Comparison of ENCODE assay signal across 15 cellular contexts in genomic region chr20:48957053-48957481, GRCh38. TPM values are rescaled to one million over a fixed set of nuclear protein-coding genes. Genes with fewer than 3 reads are reported as not detected.
A peak's percentile ranks its signal among the peaks of the same experiment; 100 is the strongest.
DNase-seq lines count a peak whose midpoint lies in the region; TF ChIP-seq lines count a peak whose summit lies in the region.
"Had no signal": no experiment of that assay in that cellular context is flagged by ENCODE, and none has a peak within 500 bp of the region (broad histone marks: within the 10 kb centered on the region; RNA-seq: fewer than 3 reads in every experiment).

No MANE protein-coding gene starts in this region.

- H3K9ac ChIP-seq in mesendoderm (ENCODE audit: low read length): no peak overlapping the region

- H3K79me2 ChIP-seq in mesendoderm (ENCODE audit: control insufficient read depth, insufficient read depth, low read length): no peaks in the 10 kb centered on the region

- H3K4me3 ChIP-seq in BE2C (ENCODE audit: low read depth, low read length): no peak overlapping the region
- no peak overlapping the region for H3K4me3 ChIP-seq in mesendoderm (ENCODE audit: low read length)
- no peak overlapping the region for H3K4me3 ChIP-seq in tibial nerve
- H3K4me3 ChIP-seq: upper lobe of left lung had no signal

- no peak overlapping the region for H3K23ac ChIP-seq in mesendoderm (ENCODE audit: low read length)

- no peaks in the 10 kb centered on the region for H3K79me1 ChIP-seq in mesendoderm (ENCODE audit: low read length)

- H3K36me3 ChIP-seq in BE2C (peaks cover 33% of the 10 kb centered on the region), mesendoderm (ENCODE audit: control insufficient read depth, insufficient read depth, low read length) (peaks cover 3% of the 10 kb centered on the region), tibial nerve (peaks cover 2 to 94% (median 14%) of the 10 kb centered on the region in 3 donors)

- H3K18ac ChIP-seq in mesendoderm (ENCODE audit: low read length): no peak overlapping the region

- H3K27me3 Mint-ChIP-seq in endothelial cell (ENCODE audit: unreplicated experiment): peaks cover 3% of the 10 kb centered on the region
- H3K27me3 Mint-ChIP-seq: activated CD8-positive, alpha-beta T cell treated with anti-CD3 and anti-CD28 coated beads for 36 hours; T-cell had no signal

- H2BK120ac ChIP-seq in mesendoderm (ENCODE audit: low read depth, low read length): no peak overlapping the region

- H3K27ac ChIP-seq in mesendoderm (ENCODE audit: low read depth, low read length) (peak overlapping the region; percentile 17), tibial nerve (no peak overlapping the region)

- H2AK5ac ChIP-seq in mesendoderm (ENCODE audit: low read length): no peak overlapping the region

- no peak overlapping the region for H3K56ac ChIP-seq in mesendoderm (ENCODE audit: low read length)

- no peak overlapping the region for H4K8ac ChIP-seq in mesendoderm (ENCODE audit: low read depth, low read length)

- no peak for TF ChIP-seq EP300 in tibial nerve (IDR thresholded peaks at IDR 0.05)

- H3K36me3 Mint-ChIP-seq in endothelial cell (ENCODE audit: low read depth, unreplicated experiment): peaks cover 39% of the 10 kb centered on the region

- H3K4ac ChIP-seq in mesendoderm (ENCODE audit: low read depth, low read length): no peak overlapping the region

- H3K27ac Mint-ChIP-seq in endothelial cell (ENCODE audit: unreplicated experiment): no peak overlapping the region
- H3K27ac Mint-ChIP-seq: activated CD8-positive, alpha-beta T cell treated with anti-CD3 and anti-CD28 coated beads for 36 hours; T-cell had no signal

- no peak overlapping the region for H4K5ac ChIP-seq in mesendoderm (ENCODE audit: low read length)

- H3K4me1 Mint-ChIP-seq in endothelial cell (ENCODE audit: unreplicated experiment): peaks cover 9% of the 10 kb centered on the region
- H3K4me1 Mint-ChIP-seq: T-cell had no signal

- H2BK5ac ChIP-seq in mesendoderm (ENCODE audit: low read length): no peak overlapping the region

- H2BK15ac ChIP-seq in mesendoderm (replicated peaks; ENCODE audit: low read depth): no peak overlapping the region

- peaks cover 2% of the 10 kb centered on the region; the same call in 1 of the 2 replicates for H3K4me1 ChIP-seq in BE2C
- no peaks in the 10 kb centered on the region for H3K4me1 ChIP-seq in mesendoderm (ENCODE audit: control insufficient read depth, low read depth, low read length)
- no peaks in the 10 kb centered on the region for H3K4me1 ChIP-seq in tibial nerve

- DNase-seq in BE2C: peak; percentile 56
- DNase-seq in RPMI7951 (ENCODE audit: low read depth): peak; percentile 11
- DNase-seq in endothelial cell (ENCODE audit: low spot score): no peak
- DNase-seq in mesendoderm: peak; percentile 20
- no peak for DNase-seq in tibial nerve (ENCODE audit: low spot score in 2 of 2)
- DNase-seq in hepatic stellate cell (ENCODE audit: low spot score): no peak
- no peak for DNase-seq in NCI-H146 treated with DMSO at 0.1 percent for 48 hours (lab: John Stamatoyannopoulos, UW; ENCODE audit: unreplicated experiment)
- DNase-seq in NCI-H748 treated with DMSO at 0.1 percent for 48 hours (lab: John Stamatoyannopoulos, UW): no peak
- DNase-seq: activated CD8-positive, alpha-beta T cell treated with anti-CD3 and anti-CD28 coated beads for 36 hours; effector CD4-positive, alpha-beta T cell; HCEC 1CT; NCI-H2081; stimulated activated naive CD8-positive, alpha-beta T cell treated with anti-CD3 and anti-CD28 coated beads, Interleukin-15, Interleukin-2, amounts not matched to agents 100 U/mL and 50 U/mL, for 24 hours; T-cell; upper lobe of left lung had no signal

- H3K27me3 ChIP-seq in BE2C: no peaks in the 10 kb centered on the region
- no peaks in the 10 kb centered on the region for H3K27me3 ChIP-seq in mesendoderm (ENCODE audit: insufficient read depth, low read length, poor library complexity)
- H3K27me3 ChIP-seq in tibial nerve: no peaks in the 10 kb centered on the region
- H3K27me3 ChIP-seq: upper lobe of left lung had no signal

- H3K9me3 ChIP-seq in BE2C (no peaks in the 10 kb centered on the region), tibial nerve (no peaks in the 10 kb centered on the region)
- H3K9me3 ChIP-seq: upper lobe of left lung had no signal

- H3K9me3 Mint-ChIP-seq in endothelial cell (ENCODE audit: unreplicated experiment): no peaks in the 10 kb centered on the region
- H3K9me3 Mint-ChIP-seq: activated CD8-positive, alpha-beta T cell treated with anti-CD3 and anti-CD28 coated beads for 36 hours; T-cell had no signal

- H3K4me2 ChIP-seq in mesendoderm (ENCODE audit: low read length): no peak overlapping the region

- no CpG with 5 or more reads among the region's 2 CpGs for WGBS in mesendoderm (ENCODE audit: extremely low coverage, insufficient coverage, low lambda C conversion rate)
- WGBS in tibial nerve, 2 donors: 32 to 50% methylated on average over 2 of the region's 2 CpGs

- TF ChIP-seq CTCF in BE2C (IDR thresholded peaks at IDR 0.05; ENCODE audit: low read depth, low read length): no peak
- TF ChIP-seq CTCF in endothelial cell (IDR thresholded peaks at IDR 0.05; ENCODE audit: unreplicated experiment): no peak
- no peak for TF ChIP-seq CTCF in tibial nerve (IDR thresholded peaks at IDR 0.05)

- no peak for TF ChIP-seq POLR2A in tibial nerve (IDR thresholded peaks at IDR 0.05)

- H3K4me3 Mint-ChIP-seq in endothelial cell (ENCODE audit: unreplicated experiment): peak overlapping the region; percentile 24
- H3K4me3 Mint-ChIP-seq: activated CD8-positive, alpha-beta T cell treated with anti-CD3 and anti-CD28 coated beads for 36 hours; T-cell had no signal

RNA-seq across cellular contexts. Expression of gene ARFGEF2, which starts 35.6 kb away (rescaled TPM):
- polyA plus RNA-seq in BE2C (2012; ENCODE audit: insufficient read depth, insufficient read length, low read depth): 16.8 TPM
- total RNA-seq in RPMI7951 (2014; rRNA removed; shearing (Covaris generic)): 28.2 and 30.3 TPM in 2 replicates
- total RNA-seq in endothelial cell (ENCODE audit: unreplicated experiment): 20.3 TPM
- 9.4 TPM for polyA plus RNA-seq in mesendoderm (2013, experiment 1 of 2)
- polyA plus RNA-seq in mesendoderm (2013, experiment 2 of 2): 9.0 TPM
- total RNA-seq in tibial nerve: 10 to 100 TPM; 27.6 to 33.5 (median 30.1) TPM

Comparison
In these comparisons a context has a peak if more than half of its experiments do, and no peak if none do; other contexts are left out.
1. DNase-seq: peak in BE2C (single experiment), RPMI7951 (single experiment) and mesendoderm (single experiment); none in endothelial cell (single experiment), tibial nerve (0 of 2), hepatic stellate cell (single experiment), NCI-H146 treated with DMSO at 0.1 percent for 48 hours (single experiment) and NCI-H748 treated with DMSO at 0.1 percent for 48 hours (single experiment).